1 cellular context compared by ENCODE assay signal in the genomic region with DNA sequence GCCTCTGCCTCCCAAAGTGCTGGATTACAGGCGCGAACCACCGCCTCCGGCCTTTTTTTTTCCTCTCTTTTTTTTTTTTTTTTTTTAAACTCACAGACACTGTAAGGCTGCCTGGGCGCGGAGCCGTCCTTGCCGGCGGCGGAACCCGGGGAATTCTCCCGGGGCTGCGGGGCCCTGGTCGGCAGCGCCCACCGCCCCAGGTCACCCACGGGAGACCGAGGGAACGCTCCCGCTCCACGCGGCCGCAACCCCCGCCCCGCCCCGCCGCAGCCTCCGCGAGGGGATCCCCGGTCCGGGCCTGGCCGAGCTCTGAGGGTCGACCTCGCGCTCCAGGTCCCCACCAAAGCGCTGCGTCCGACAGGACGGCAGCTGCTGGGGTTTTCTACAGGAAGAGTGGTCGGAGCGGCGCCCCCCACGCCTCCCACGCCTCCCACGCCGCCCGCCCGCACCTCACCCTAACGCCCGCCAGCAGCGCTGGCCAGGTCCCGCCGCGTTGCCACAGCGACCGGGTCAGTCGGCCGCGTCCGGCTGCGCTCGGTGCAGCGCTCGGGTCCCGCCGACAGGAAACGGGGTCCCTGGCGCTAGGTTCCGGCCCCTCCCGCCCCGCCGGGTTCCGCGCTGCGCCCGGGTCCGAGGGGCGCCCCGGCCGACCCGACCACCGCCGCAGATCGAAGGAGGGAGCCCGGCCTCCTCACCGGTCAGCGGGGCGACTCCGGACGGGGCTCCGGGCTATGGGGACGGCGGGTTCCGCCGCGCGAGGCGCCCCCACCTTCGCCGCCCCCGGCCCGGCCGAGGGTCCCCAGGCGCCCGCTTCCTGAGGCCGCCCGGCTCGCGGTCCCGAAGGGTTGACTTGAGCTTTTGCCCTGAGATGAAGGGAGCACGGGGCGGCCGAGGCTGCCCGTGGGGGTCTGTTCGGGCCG.
TF ChIP-seq lines count a peak whose summit lies in the region.

A gene with protein sequence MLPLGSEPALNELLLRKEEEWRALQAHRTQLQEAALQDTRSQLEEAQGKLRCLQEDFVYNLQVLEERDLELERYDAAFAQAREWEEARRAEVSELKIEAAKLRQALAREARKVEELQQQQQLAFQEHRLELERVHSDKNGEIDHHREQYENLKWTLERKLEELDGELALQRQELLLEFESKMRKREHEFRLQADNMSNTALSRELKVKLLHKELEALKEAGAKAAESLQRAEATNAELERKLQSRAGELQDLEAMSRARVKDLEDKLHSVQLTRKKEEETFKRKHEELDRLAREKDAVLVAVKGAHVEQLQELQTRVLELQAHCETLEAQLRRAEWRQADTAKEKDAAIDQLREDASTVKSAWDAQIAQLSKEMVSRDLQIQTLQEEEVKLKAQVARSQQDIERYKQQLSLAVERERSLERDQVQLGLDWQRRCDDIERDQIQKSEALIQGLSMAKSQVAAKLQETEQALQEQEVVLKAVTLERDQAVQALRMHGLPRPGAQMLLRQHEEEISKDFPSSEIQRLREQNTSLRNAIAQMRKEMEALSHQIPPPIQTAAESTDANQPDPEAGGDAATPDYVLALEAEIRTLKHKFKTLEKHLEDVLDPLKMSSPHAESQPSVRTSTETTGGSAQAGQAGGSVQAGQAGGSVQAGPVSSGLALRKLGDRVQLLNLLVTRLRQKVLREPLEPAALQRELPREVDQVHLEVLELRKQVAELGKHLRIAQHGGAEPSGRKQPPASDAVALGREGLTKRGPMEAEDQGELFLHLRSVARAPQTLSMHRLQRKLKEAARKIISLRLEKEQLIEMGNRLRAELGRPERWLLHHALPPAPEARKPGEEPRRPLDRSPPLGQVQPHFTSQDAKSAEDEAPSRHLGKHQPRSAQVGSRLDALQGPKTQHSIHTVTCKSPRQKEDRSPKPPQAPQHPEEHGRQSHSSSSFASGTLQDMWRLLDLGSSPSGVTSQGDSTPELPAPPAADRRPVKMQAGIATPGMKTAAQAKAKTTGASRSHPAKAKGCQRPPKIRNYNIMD (minus strand): TSS at position 512 of the 920 bp plus-strand sequence. CDS start 10,898 bp downstream, outside the sequence.

TF ChIP-seq in GM12878, 131 proteins besides CTCF, POLR2A, EP300 and RAD21 (continued from another document and continues in another):
- TF ChIP-seq, protein P1, sequence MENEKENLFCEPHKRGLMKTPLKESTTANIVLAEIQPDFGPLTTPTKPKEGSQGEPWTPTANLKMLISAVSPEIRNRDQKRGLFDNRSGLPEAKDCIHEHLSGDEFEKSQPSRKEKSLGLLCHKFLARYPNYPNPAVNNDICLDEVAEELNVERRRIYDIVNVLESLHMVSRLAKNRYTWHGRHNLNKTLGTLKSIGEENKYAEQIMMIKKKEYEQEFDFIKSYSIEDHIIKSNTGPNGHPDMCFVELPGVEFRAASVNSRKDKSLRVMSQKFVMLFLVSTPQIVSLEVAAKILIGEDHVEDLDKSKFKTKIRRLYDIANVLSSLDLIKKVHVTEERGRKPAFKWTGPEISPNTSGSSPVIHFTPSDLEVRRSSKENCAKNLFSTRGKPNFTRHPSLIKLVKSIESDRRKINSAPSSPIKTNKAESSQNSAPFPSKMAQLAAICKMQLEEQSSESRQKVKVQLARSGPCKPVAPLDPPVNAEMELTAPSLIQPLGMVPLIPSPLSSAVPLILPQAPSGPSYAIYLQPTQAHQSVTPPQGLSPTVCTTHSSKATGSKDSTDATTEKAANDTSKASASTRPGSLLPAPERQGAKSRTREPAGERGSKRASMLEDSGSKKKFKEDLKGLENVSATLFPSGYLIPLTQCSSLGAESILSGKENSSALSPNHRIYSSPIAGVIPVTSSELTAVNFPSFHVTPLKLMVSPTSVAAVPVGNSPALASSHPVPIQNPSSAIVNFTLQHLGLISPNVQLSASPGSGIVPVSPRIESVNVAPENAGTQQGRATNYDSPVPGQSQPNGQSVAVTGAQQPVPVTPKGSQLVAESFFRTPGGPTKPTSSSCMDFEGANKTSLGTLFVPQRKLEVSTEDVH (IDR thresholded peaks at IDR 0.05; ENCODE audit: low read depth, partially characterized antibody) = no peak
- TF ChIP-seq, protein P2, sequence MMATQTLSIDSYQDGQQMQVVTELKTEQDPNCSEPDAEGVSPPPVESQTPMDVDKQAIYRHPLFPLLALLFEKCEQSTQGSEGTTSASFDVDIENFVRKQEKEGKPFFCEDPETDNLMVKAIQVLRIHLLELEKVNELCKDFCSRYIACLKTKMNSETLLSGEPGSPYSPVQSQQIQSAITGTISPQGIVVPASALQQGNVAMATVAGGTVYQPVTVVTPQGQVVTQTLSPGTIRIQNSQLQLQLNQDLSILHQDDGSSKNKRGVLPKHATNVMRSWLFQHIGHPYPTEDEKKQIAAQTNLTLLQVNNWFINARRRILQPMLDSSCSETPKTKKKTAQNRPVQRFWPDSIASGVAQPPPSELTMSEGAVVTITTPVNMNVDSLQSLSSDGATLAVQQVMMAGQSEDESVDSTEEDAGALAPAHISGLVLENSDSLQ (IDR thresholded peaks at IDR 0.05) = no peak
- TF ChIP-seq GABPA (IDR thresholded peaks at IDR 0.05; ENCODE audit: low read depth) (peak; percentile 82; the same call in 1 of the 2 replicates), TBL1XR1 (IDR thresholded peaks at IDR 0.05; ENCODE audit: low read depth, low read length) (peak; percentile 64; the same call in 1 of the 2 replicates), TAF1 (IDR thresholded peaks at IDR 0.05; ENCODE audit: borderline replicate concordance, low read depth, low read length) (peak; percentile 85; the same call in 1 of the 2 replicates), HDGF (IDR thresholded peaks at IDR 0.05) (no peak), SMC3 (IDR thresholded peaks at IDR 0.05; ENCODE audit: borderline replicate concordance, low read length) (no peak), ZSCAN29 (IDR thresholded peaks at IDR 0.05) (peak; percentile 56; the same call in 1 of the 2 replicates), ESRRA (IDR thresholded peaks at IDR 0.05; ENCODE audit: low read length) (no peak), CREM (IDR thresholded peaks at IDR 0.05; ENCODE audit: low read depth) (peak; percentile 27), SMARCA5 (IDR thresholded peaks at IDR 0.05) (peak; percentile 90), SIN3A (IDR thresholded peaks at IDR 0.05; ENCODE audit: low read depth, low read length) (0 out of 2 replicates have a peak, but pooled peaks have one; percentile 52), YY1 (IDR thresholded peaks at IDR 0.05; ENCODE audit: low read depth, low read length) (peak; percentile 82), ASH2L (IDR thresholded peaks at IDR 0.05; ENCODE audit: borderline replicate concordance, low read depth) (peak; percentile 54; the same call in 1 of the 2 replicates), SMAD5 (IDR thresholded peaks at IDR 0.05; ENCODE audit: low read depth) (peak; percentile 59; the same call in 1 of the 2 replicates), EZH2 (IDR thresholded peaks at IDR 0.05; ENCODE audit: borderline replicate concordance, control insufficient read depth, low read depth, low read length) (no peak), SUZ12 (IDR thresholded peaks at IDR 0.05; ENCODE audit: unreplicated experiment) (no peak), FOXM1 (IDR thresholded peaks at IDR 0.05; ENCODE audit: low read depth, low read length) (no peak), SP1 (IDR thresholded peaks at IDR 0.05; ENCODE audit: low read depth, low read length) (peak; percentile 57)
- TF ChIP-seq, protein P3, sequence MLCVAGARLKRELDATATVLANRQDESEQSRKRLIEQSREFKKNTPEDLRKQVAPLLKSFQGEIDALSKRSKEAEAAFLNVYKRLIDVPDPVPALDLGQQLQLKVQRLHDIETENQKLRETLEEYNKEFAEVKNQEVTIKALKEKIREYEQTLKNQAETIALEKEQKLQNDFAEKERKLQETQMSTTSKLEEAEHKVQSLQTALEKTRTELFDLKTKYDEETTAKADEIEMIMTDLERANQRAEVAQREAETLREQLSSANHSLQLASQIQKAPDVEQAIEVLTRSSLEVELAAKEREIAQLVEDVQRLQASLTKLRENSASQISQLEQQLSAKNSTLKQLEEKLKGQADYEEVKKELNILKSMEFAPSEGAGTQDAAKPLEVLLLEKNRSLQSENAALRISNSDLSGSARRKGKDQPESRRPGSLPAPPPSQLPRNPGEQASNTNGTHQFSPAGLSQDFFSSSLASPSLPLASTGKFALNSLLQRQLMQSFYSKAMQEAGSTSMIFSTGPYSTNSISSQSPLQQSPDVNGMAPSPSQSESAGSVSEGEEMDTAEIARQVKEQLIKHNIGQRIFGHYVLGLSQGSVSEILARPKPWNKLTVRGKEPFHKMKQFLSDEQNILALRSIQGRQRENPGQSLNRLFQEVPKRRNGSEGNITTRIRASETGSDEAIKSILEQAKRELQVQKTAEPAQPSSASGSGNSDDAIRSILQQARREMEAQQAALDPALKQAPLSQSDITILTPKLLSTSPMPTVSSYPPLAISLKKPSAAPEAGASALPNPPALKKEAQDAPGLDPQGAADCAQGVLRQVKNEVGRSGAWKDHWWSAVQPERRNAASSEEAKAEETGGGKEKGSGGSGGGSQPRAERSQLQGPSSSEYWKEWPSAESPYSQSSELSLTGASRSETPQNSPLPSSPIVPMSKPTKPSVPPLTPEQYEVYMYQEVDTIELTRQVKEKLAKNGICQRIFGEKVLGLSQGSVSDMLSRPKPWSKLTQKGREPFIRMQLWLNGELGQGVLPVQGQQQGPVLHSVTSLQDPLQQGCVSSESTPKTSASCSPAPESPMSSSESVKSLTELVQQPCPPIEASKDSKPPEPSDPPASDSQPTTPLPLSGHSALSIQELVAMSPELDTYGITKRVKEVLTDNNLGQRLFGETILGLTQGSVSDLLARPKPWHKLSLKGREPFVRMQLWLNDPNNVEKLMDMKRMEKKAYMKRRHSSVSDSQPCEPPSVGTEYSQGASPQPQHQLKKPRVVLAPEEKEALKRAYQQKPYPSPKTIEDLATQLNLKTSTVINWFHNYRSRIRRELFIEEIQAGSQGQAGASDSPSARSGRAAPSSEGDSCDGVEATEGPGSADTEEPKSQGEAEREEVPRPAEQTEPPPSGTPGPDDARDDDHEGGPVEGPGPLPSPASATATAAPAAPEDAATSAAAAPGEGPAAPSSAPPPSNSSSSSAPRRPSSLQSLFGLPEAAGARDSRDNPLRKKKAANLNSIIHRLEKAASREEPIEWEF (IDR thresholded peaks at IDR 0.05; ENCODE audit: insufficient replicate concordance, low read depth, low read length) = no peak
- TF ChIP-seq, protein P4, sequence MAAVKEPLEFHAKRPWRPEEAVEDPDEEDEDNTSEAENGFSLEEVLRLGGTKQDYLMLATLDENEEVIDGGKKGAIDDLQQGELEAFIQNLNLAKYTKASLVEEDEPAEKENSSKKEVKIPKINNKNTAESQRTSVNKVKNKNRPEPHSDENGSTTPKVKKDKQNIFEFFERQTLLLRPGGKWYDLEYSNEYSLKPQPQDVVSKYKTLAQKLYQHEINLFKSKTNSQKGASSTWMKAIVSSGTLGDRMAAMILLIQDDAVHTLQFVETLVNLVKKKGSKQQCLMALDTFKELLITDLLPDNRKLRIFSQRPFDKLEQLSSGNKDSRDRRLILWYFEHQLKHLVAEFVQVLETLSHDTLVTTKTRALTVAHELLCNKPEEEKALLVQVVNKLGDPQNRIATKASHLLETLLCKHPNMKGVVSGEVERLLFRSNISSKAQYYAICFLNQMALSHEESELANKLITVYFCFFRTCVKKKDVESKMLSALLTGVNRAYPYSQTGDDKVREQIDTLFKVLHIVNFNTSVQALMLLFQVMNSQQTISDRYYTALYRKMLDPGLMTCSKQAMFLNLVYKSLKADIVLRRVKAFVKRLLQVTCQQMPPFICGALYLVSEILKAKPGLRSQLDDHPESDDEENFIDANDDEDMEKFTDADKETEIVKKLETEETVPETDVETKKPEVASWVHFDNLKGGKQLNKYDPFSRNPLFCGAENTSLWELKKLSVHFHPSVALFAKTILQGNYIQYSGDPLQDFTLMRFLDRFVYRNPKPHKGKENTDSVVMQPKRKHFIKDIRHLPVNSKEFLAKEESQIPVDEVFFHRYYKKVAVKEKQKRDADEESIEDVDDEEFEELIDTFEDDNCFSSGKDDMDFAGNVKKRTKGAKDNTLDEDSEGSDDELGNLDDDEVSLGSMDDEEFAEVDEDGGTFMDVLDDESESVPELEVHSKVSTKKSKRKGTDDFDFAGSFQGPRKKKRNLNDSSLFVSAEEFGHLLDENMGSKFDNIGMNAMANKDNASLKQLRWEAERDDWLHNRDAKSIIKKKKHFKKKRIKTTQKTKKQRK (IDR thresholded peaks at IDR 0.05; ENCODE audit: low read depth, low read length) = no peak
- TF ChIP-seq, protein P5, sequence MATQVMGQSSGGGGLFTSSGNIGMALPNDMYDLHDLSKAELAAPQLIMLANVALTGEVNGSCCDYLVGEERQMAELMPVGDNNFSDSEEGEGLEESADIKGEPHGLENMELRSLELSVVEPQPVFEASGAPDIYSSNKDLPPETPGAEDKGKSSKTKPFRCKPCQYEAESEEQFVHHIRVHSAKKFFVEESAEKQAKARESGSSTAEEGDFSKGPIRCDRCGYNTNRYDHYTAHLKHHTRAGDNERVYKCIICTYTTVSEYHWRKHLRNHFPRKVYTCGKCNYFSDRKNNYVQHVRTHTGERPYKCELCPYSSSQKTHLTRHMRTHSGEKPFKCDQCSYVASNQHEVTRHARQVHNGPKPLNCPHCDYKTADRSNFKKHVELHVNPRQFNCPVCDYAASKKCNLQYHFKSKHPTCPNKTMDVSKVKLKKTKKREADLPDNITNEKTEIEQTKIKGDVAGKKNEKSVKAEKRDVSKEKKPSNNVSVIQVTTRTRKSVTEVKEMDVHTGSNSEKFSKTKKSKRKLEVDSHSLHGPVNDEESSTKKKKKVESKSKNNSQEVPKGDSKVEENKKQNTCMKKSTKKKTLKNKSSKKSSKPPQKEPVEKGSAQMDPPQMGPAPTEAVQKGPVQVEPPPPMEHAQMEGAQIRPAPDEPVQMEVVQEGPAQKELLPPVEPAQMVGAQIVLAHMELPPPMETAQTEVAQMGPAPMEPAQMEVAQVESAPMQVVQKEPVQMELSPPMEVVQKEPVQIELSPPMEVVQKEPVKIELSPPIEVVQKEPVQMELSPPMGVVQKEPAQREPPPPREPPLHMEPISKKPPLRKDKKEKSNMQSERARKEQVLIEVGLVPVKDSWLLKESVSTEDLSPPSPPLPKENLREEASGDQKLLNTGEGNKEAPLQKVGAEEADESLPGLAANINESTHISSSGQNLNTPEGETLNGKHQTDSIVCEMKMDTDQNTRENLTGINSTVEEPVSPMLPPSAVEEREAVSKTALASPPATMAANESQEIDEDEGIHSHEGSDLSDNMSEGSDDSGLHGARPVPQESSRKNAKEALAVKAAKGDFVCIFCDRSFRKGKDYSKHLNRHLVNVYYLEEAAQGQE (IDR thresholded peaks at IDR 0.05; ENCODE audit: low read depth, low read length) = no peak
- TF ChIP-seq, protein P6, sequence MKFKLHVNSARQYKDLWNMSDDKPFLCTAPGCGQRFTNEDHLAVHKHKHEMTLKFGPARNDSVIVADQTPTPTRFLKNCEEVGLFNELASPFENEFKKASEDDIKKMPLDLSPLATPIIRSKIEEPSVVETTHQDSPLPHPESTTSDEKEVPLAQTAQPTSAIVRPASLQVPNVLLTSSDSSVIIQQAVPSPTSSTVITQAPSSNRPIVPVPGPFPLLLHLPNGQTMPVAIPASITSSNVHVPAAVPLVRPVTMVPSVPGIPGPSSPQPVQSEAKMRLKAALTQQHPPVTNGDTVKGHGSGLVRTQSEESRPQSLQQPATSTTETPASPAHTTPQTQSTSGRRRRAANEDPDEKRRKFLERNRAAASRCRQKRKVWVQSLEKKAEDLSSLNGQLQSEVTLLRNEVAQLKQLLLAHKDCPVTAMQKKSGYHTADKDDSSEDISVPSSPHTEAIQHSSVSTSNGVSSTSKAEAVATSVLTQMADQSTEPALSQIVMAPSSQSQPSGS (IDR thresholded peaks at IDR 0.05; ENCODE audit: low read length) = no peak
- TF ChIP-seq, protein P7, sequence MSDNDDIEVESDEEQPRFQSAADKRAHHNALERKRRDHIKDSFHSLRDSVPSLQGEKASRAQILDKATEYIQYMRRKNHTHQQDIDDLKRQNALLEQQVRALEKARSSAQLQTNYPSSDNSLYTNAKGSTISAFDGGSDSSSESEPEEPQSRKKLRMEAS (IDR thresholded peaks at IDR 0.05; ENCODE audit: low read depth, low read length) = peak; percentile 77
